Comparison of ENCODE assay signal across 28 cellular contexts in genomic region chr10:10307551-10307950, GRCh38.
"Had no signal": no experiment of that assay in that cellular context is flagged by ENCODE, and none has a peak within 500 bp of the region (broad histone marks: within the 10 kb centered on the region; RNA-seq: fewer than 3 reads in every experiment).

No MANE protein-coding gene starts in this region.

- H3K4me3 ChIP-seq: coronary artery, heart left ventricle had no signal

- H3K27ac Mint-ChIP-seq: activated B cell treated with CpG ODN at 0.5 μM for 24 hours; activated CD8-positive, alpha-beta T cell treated with anti-CD3 and anti-CD28 coated beads for 36 hours; activated naive CD8-positive, alpha-beta T cell; activated T-helper 17 cell treated with anti-CD3 and anti-CD28 coated beads, Interleukin-2, amount 50 U/mL, for 72 hours; effector memory CD8-positive, alpha-beta T cell; T-helper 17 cell; T-helper 2 cell treated with Interferon-gamma antibody and Interleukin-4, amounts not matched to agents 5 μg/mL and 100 μg/mL, for 36 hours had no signal

- ATAC-seq: activated CD4-positive, CD25-positive, alpha-beta regulatory T cell treated with anti-CD3 and anti-CD28 coated beads, Interleukin-2, amount 50 U/mL, for 24 hours; activated CD8-positive, alpha-beta T cell treated with anti-CD3 and anti-CD28 coated beads for 36 hours; activated T-cell treated with anti-CD3 and anti-CD28 coated beads, Interleukin-2, amount 50 U/mL, for 4 hours; activated T-helper 17 cell treated with anti-CD3 and anti-CD28 coated beads, Interleukin-2, amount 50 U/mL, for 72 hours; effector memory CD8-positive, alpha-beta T cell; heart left ventricle; T-helper 17 cell had no signal

- H3K4me1 Mint-ChIP-seq: activated B cell treated with CpG ODN at 0.5 μM for 24 hours; activated T-helper 17 cell treated with anti-CD3 and anti-CD28 coated beads, Interleukin-2, amount 50 U/mL, for 72 hours; T-helper 17 cell had no signal

- H3K27me3 Mint-ChIP-seq: activated B cell treated with CpG ODN at 0.5 μM for 24 hours; effector memory CD8-positive, alpha-beta T cell had no signal

- H3K9me3 ChIP-seq: heart left ventricle had no signal

- H3K27ac ChIP-seq: coronary artery, epithelial cell of prostate, heart left ventricle, WERI-Rb-1 had no signal

- H3K36me3 Mint-ChIP-seq: activated naive CD8-positive, alpha-beta T cell had no signal

- H3K27me3 ChIP-seq: heart left ventricle had no signal

- H3K9me3 Mint-ChIP-seq: activated B cell treated with CpG ODN at 0.5 μM for 24 hours; activated CD8-positive, alpha-beta T cell treated with anti-CD3 and anti-CD28 coated beads for 36 hours; activated T-cell treated with anti-CD3 and anti-CD28 coated beads, Interleukin-2, amount 50 U/mL, for 4 hours; T-helper 2 cell treated with Interferon-gamma antibody and Interleukin-4, amounts not matched to agents 5 μg/mL and 100 μg/mL, for 36 hours had no signal

- H3K4me1 ChIP-seq: heart left ventricle had no signal

- DNase-seq: activated B cell treated with CpG ODN at 0.5 μM for 24 hours; activated CD4-positive, alpha-beta T cell treated with anti-CD3 and anti-CD28 coated beads for 48 hours; activated CD4-positive, alpha-beta T cell treated with anti-CD3 and anti-CD28 coated beads, Interleukin-2, amount 50 U/mL, for 1 hour; activated CD4-positive, alpha-beta T cell treated with anti-CD3 and anti-CD28 coated beads, Interleukin-2, amount 50 U/mL, for 48 hours; activated CD8-positive, alpha-beta memory T cell treated with anti-CD3 and anti-CD28 coated beads for 24 hours; activated CD8-positive, alpha-beta T cell treated with anti-CD3 and anti-CD28 coated beads for 36 hours; activated effector memory CD4-positive, alpha-beta T cell treated with Interleukin-2 at 50 U/mL for 16 hours; activated gamma-delta T cell treated with Interleukin-2 at 50 U/mL for 16 hours; activated naive CD4-positive, alpha-beta T cell treated with anti-CD3 and anti-CD28 coated beads, Interleukin-2, amount 50 U/mL, for 16 hours; activated naive CD4-positive, alpha-beta T cell treated with Interleukin-2 at 50 U/mL for 16 hours; activated T-cell treated with anti-CD3 and anti-CD28 coated beads, Interleukin-2, amount 50 U/mL, for 4 hours; amniotic stem cell; anterior cingulate cortex; dermis blood vessel endothelial cell; effector CD4-positive, alpha-beta T cell; effector memory CD8-positive, alpha-beta T cell; foreskin fibroblast; heart left ventricle; T-helper 1 cell; T-helper 17 cell; T1000; WERI-Rb-1 had no signal

- H3K36me3 ChIP-seq: heart left ventricle, WERI-Rb-1 had no signal

- H3K4me3 Mint-ChIP-seq: activated B cell treated with CpG ODN at 0.5 μM for 24 hours; activated CD8-positive, alpha-beta T cell treated with anti-CD3 and anti-CD28 coated beads for 36 hours; activated naive CD8-positive, alpha-beta T cell; activated T-cell treated with anti-CD3 and anti-CD28 coated beads, Interleukin-2, amount 50 U/mL, for 4 hours; activated T-helper 17 cell treated with anti-CD3 and anti-CD28 coated beads, Interleukin-2, amount 50 U/mL, for 72 hours; effector memory CD8-positive, alpha-beta T cell; T-helper 17 cell; T-helper 2 cell treated with Interferon-gamma antibody and Interleukin-4, amounts not matched to agents 5 μg/mL and 100 μg/mL, for 36 hours had no signal
